In the genomic region with DNA sequence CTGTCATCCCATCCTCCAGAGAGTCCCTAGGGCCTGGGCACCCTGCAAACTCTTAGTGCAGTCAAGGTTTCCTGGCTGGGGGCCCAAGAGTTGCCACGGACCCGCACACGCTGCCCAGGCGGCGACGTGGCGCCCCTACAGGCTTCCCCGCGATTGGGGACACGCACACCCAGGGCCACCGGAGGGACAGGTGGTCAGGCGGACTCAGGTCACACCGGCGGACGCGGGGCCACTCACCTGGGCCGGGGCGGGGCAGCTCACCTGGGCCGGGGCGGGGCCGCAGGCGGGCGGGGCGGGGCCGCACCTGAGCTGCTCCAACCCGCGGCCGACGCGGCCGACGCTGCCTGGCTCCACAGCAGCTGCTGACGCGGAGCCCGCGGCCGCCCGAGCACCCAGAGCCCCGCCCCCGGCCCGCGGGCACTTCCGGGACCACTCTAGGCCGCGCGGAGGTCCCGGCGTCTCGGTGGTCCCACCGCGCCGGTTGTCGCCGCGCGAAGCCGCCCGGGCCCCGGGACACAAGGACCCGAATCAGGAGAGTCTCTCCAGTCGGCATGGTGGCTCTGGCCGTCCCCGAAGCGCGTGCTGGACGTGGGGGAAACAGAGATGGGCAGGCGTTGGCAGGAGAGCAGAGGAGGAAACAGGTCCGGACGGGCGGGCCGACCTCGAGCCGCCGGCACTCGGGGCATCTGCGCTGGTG, we compare ENCODE assay signal across 8 cellular contexts. TPM values are rescaled to one million over a fixed set of nuclear protein-coding genes. Genes with fewer than 3 reads are reported as not detected.
DNase-seq lines count a peak whose midpoint lies in the region; ATAC-seq and TF ChIP-seq lines count a peak whose summit lies in the region.

A gene (minus strand): TSS at position 369 of the 697 bp plus-strand sequence. CDS start 5,972 bp downstream, outside the sequence.

- H3K36me3 ChIP-seq in SU-DHL-6 (ENCODE audit: low read length), result no peaks in the 10 kb centered on the region
- H3K36me3 ChIP-seq in heart left ventricle, result no peaks in the 10 kb centered on the region
- no peaks in the 10 kb centered on the region for H3K36me3 ChIP-seq in upper lobe of left lung

- H3K9me3 ChIP-seq in SU-DHL-6 (ENCODE audit: insufficient read depth, low read length) (no peaks in the 10 kb centered on the region), heart left ventricle (no peaks in the 10 kb centered on the region), upper lobe of left lung (no peaks in the 10 kb centered on the region)

- TF ChIP-seq EP300 in upper lobe of left lung (IDR thresholded peaks at IDR 0.05), result no peak

- 0 to 1% (median 0%) methylated on average over 13 to 76 of the region's 76 CpGs for WGBS in heart left ventricle, 4 donors
- 0 to 1% methylated on average over 11 to 52 of the region's 76 CpGs for WGBS in upper lobe of left lung, 2 donors

- intact Hi-C loops in heart left ventricle (cut with DNase I) (loop anchor here in 1 of 10 donors (5.0 kb wide), 1 partner anchor 34 kb away; no protein-coding TSS in a partner anchor), posterior vena cava (cut with DNase I) (no loop called here)

- ATAC-seq in heart left ventricle (peak; percentile 78 to 96 (median 91)), upper lobe of left lung (ENCODE audit: low FRiP score in 2 of 2) (peak; percentile 93 to 97)

- peak within 1 kb of the TSS; percentile 92 for H3K27ac ChIP-seq in SU-DHL-6 (ENCODE audit: low read depth, low read length)
- peak within 1 kb of the TSS; percentile 63 to 92 (median 86) for H3K27ac ChIP-seq in heart left ventricle
- H3K27ac ChIP-seq in upper lobe of left lung, result peak within 1 kb of the TSS; percentile 90 to 94 (median 92)

- TF ChIP-seq POLR2A in heart left ventricle (IDR thresholded peaks at IDR 0.05), result peak in 1 of 2 donors; percentile 55
- peak in 2 of 4 donors; percentile 76 to 78 for TF ChIP-seq POLR2A in upper lobe of left lung (IDR thresholded peaks at IDR 0.05)

- H3K4me3 ChIP-seq in SU-DHL-6 (ENCODE audit: insufficient read depth, low read length, poor library complexity, severe bottlenecking) (peak within 1 kb of the TSS; percentile 80), heart left ventricle (peak within 1 kb of the TSS; percentile 46 to 81 (median 71)), upper lobe of left lung (peak within 1 kb of the TSS; percentile 75 to 80 (median 77))

- H3F3A ChIP-seq in SU-DHL-6 (ENCODE audit: insufficient read depth), result peaks cover 43% of the 10 kb centered on the region

- H3K9me2 ChIP-seq in SU-DHL-6 (replicated peaks; ENCODE audit: insufficient read depth, low read length), result no peaks in the 10 kb centered on the region

- H2AFZ ChIP-seq in SU-DHL-6 (ENCODE audit: low read depth, low read length, severe bottlenecking), result peak within 1 kb of the TSS; percentile 64

- H3K27me3 ChIP-seq in SU-DHL-6 (ENCODE audit: low read length) (no peaks in the 10 kb centered on the region), heart left ventricle (no peaks in the 10 kb centered on the region), upper lobe of left lung (no peaks in the 10 kb centered on the region)

- peaks cover 7% of the 10 kb centered on the region; the same call in 1 of the 2 replicates for H3K79me2 ChIP-seq in SU-DHL-6 (ENCODE audit: insufficient read depth, low read length)

- H3K4me1 ChIP-seq in heart left ventricle (peaks cover 0 to 22% (median 8%) of the 10 kb centered on the region in 12 donors), upper lobe of left lung (peaks cover 0 to 18% (median 13%) of the 10 kb centered on the region in 4 donors)

- H4K20me1 ChIP-seq in SU-DHL-6 (ENCODE audit: low read depth, low read length), result no peaks in the 10 kb centered on the region

- DNase-seq in EL (peak; percentile 80), GOT3 (lab: John Stamatoyannopoulos, UW) (peak; percentile 59), MV-4-11 (lab: John Stamatoyannopoulos, UW) (peak; percentile 69), heart left ventricle (peak; percentile 86 to 93 (median 87)), posterior vena cava (ENCODE audit: low spot score) (peak; percentile 95), upper lobe of left lung (peak; percentile 96 to 99)
- peak; percentile 75 for DNase-seq in activated naive CD8-positive, alpha-beta T cell treated with anti-CD3 and anti-CD28 coated beads, Interleukin-2, amount 50 U/mL, for 16 hours (ENCODE audit: low read depth, low spot score)

- peak within 1 kb of the TSS; percentile 90 for H3K4me2 ChIP-seq in SU-DHL-6 (ENCODE audit: low read depth, low read length, poor library complexity, severe bottlenecking)

- TF ChIP-seq CTCF in SU-DHL-6 (IDR thresholded peaks at IDR 0.05; ENCODE audit: insufficient read depth, low read length, poor library complexity, severe bottlenecking) (no peak), heart left ventricle (IDR thresholded peaks at IDR 0.05) (peak in 4 of 12 donors; percentile 5 to 37 (median 32)), upper lobe of left lung (IDR thresholded peaks at IDR 0.05) (peak in 4 of 6 experiments; percentile 11 to 47 (median 16))

- H3K9ac ChIP-seq in SU-DHL-6 (ENCODE audit: low read length), result peak within 1 kb of the TSS; percentile 93

RNA-seq across cellular contexts. Expression of the gene that starts here (rescaled TPM):
- total RNA-seq in heart left ventricle (1 to 10 TPM; 2.7 to 4.6 (median 3.3) TPM), posterior vena cava (1 to 10 TPM; 6.2 to 7.7 TPM), upper lobe of left lung (1 to 10 TPM; 3.0 to 9.4 (median 5.4) TPM)
- 1 to 10 TPM; 1.6 to 2.1 TPM for polyA plus RNA-seq in heart left ventricle

Comparison
In these comparisons a context has a peak if more than half of its experiments do, and no peak if none do; other contexts are left out.
1. Peak in every context shown above with its lines: DNase-seq, ATAC-seq, H3K4me3 ChIP-seq and H3K27ac ChIP-seq.